ENCODE assay signal across 37 cellular contexts in the genomic region with DNA sequence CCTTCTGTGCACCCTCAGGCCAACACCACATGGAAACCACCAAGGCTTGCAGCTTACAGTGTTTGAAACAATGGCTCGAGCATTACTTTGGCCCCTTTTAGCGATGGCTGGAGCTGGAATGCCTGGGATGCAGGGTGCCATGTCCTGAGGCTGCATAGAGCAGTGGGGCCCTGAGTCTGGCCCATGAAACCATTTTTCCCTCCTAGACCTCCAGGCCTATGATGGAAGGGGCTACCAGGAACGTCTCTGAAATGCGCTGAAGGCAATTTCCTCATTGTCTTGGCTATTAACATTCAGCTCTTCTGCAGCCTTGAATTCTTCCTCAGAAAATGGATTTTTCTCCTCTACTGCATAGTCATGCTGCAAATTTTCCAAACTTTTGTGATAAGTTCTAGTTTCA.
"Had no signal": no experiment of that assay in that cellular context is flagged by ENCODE, and none has a peak within 500 bp of the region (broad histone marks: within the 10 kb centered on the region; RNA-seq: fewer than 3 reads in every experiment).

No MANE protein-coding gene starts in this region.

- H3K4me3 Mint-ChIP-seq: activated B cell treated with CpG ODN at 0.5 μM for 24 hours; activated CD4-positive, alpha-beta memory T cell treated with anti-CD3 and anti-CD28 coated beads, Interleukin-2, amount 10 ng/mL, durations not matched to agents 7 days and 5 days; activated CD4-positive, alpha-beta T cell treated with anti-CD3 and anti-CD28 coated beads, Interleukin-2, amount 10 ng/mL, durations not matched to agents 7 days and 5 days; activated CD8-positive, alpha-beta memory T cell treated with anti-CD3 and anti-CD28 coated beads, Interleukin-2, amount 10 ng/mL, durations not matched to agents 7 days and 5 days; activated CD8-positive, alpha-beta T cell treated with anti-CD3 and anti-CD28 coated beads, Interleukin-2, amount 10 ng/mL, durations not matched to agents 7 days and 5 days; activated naive CD4-positive, alpha-beta T cell treated with anti-CD3 and anti-CD28 coated beads, Interleukin-2, amount 10 ng/mL, durations not matched to agents 7 days and 5 days; activated naive CD4-positive, alpha-beta T cell treated with anti-CD3 and anti-CD28 coated beads, Interleukin-2, amount 50 U/mL, for 24 hours; activated naive CD8-positive, alpha-beta T cell; activated naive CD8-positive, alpha-beta T cell treated with anti-CD3 and anti-CD28 coated beads, Interleukin-2, amount 10 ng/mL, durations not matched to agents 7 days and 5 days; activated naive CD8-positive, alpha-beta T cell treated with anti-CD3 and anti-CD28 coated beads, Interleukin-2, amount 50 U/mL, for 24 hours; activated T-cell treated with anti-CD3 and anti-CD28 coated beads, Interleukin-2, amount 50 U/mL, for 24 hours; brain; central memory CD8-positive, alpha-beta T cell; T-helper 1 cell treated with Interleukin-12 subunit alpha and Interleukin-12 subunit beta and Interleukin-4 antibody, amounts not matched to agents 30 μg/mL and 1 μg/mL, for 36 hours; T-helper 2 cell treated with Interferon-gamma antibody and Interleukin-4, amounts not matched to agents 5 μg/mL and 100 μg/mL, for 36 hours had no signal

- ATAC-seq: activated CD8-positive, alpha-beta memory T cell treated with anti-CD3 and anti-CD28 coated beads, Interleukin-2, amount 10 ng/mL, durations not matched to agents 7 days and 5 days; activated CD8-positive, alpha-beta T cell treated with anti-CD3 and anti-CD28 coated beads, Interleukin-2, amount 10 ng/mL, durations not matched to agents 7 days and 5 days; activated naive CD8-positive, alpha-beta T cell treated with anti-CD3 and anti-CD28 coated beads, Interleukin-2, amount 50 U/mL, for 24 hours had no signal

- DNase-seq: activated B cell treated with CpG ODN at 0.5 μM for 24 hours; activated CD4-positive, alpha-beta memory T cell treated with anti-CD3 and anti-CD28 coated beads, Interleukin-2, amount 10 ng/mL, durations not matched to agents 7 days and 5 days; activated CD4-positive, alpha-beta T cell treated with anti-CD3 and anti-CD28 coated beads for 48 hours; activated CD4-positive, alpha-beta T cell treated with anti-CD3 and anti-CD28 coated beads, Interleukin-2, amount 10 ng/mL, durations not matched to agents 7 days and 5 days; activated CD4-positive, alpha-beta T cell treated with anti-CD3 and anti-CD28 coated beads, Interleukin-2, amount 50 U/mL, for 48 hours; activated CD4-positive, CD25-positive, alpha-beta regulatory T cell treated with anti-CD3 and anti-CD28 coated beads, Interleukin-2, amount 50 U/mL, for 72 hours; activated CD8-positive, alpha-beta memory T cell treated with anti-CD3 and anti-CD28 coated beads for 24 hours; activated CD8-positive, alpha-beta memory T cell treated with anti-CD3 and anti-CD28 coated beads, Interleukin-2, amount 10 ng/mL, durations not matched to agents 7 days and 5 days; activated CD8-positive, alpha-beta memory T cell treated with anti-CD3 and anti-CD28 coated beads, Interleukin-2, amount 50 U/mL, for 48 hours; activated CD8-positive, alpha-beta T cell treated with anti-CD3 and anti-CD28 coated beads, Interleukin-2, amount 10 ng/mL, durations not matched to agents 7 days and 5 days; activated effector memory CD4-positive, alpha-beta T cell treated with Interleukin-2 at 50 U/mL for 16 hours; activated gamma-delta T cell; activated naive CD4-positive, alpha-beta T cell treated with anti-CD3 and anti-CD28 coated beads, Interleukin-2, amount 10 ng/mL, durations not matched to agents 7 days and 5 days; activated naive CD4-positive, alpha-beta T cell treated with Interleukin-2 at 50 U/mL for 16 hours; activated naive CD8-positive, alpha-beta T cell treated with anti-CD3 and anti-CD28 coated beads, Interleukin-2, amount 10 ng/mL, durations not matched to agents 7 days and 5 days; activated naive CD8-positive, alpha-beta T cell treated with anti-CD3 and anti-CD28 coated beads, Interleukin-2, amount 50 U/mL, for 24 hours; activated T-cell treated with anti-CD3 and anti-CD28 coated beads, Interleukin-2, amount 50 U/mL, for 24 hours; activated T-cell treated with anti-CD3 and anti-CD28 coated beads, Interleukin-2, amount 50 U/mL, for 48 hours; amygdala; anterior cingulate cortex; caudate nucleus; cerebellar nuclear complex; T-helper 1 cell; T-helper 2 cell; T-helper 9 cell had no signal

- H3K4me1 Mint-ChIP-seq: activated B cell treated with CpG ODN at 0.5 μM for 24 hours; activated CD4-positive, alpha-beta memory T cell treated with anti-CD3 and anti-CD28 coated beads, Interleukin-2, amount 10 ng/mL, durations not matched to agents 7 days and 5 days; activated CD4-positive, alpha-beta T cell treated with anti-CD3 and anti-CD28 coated beads, Interleukin-2, amount 10 ng/mL, durations not matched to agents 7 days and 5 days; activated CD8-positive, alpha-beta memory T cell treated with anti-CD3 and anti-CD28 coated beads, Interleukin-2, amount 10 ng/mL, durations not matched to agents 7 days and 5 days; activated naive CD4-positive, alpha-beta T cell treated with anti-CD3 and anti-CD28 coated beads, Interleukin-2, amount 10 ng/mL, durations not matched to agents 7 days and 5 days; activated naive CD4-positive, alpha-beta T cell treated with anti-CD3 and anti-CD28 coated beads, Interleukin-2, amount 50 U/mL, for 24 hours; activated naive CD8-positive, alpha-beta T cell treated with anti-CD3 and anti-CD28 coated beads, Interleukin-2, amount 10 ng/mL, durations not matched to agents 7 days and 5 days; activated naive CD8-positive, alpha-beta T cell treated with anti-CD3 and anti-CD28 coated beads, Interleukin-2, amount 50 U/mL, for 24 hours; brain; central memory CD8-positive, alpha-beta T cell had no signal

- H3K4me1 ChIP-seq: ascending aorta had no signal

- H3K27ac ChIP-seq: ascending aorta, cardiac muscle cell, VCaP had no signal

- H3K27me3 Mint-ChIP-seq: activated naive CD8-positive, alpha-beta T cell treated with anti-CD3 and anti-CD28 coated beads, Interleukin-2, amount 50 U/mL, for 24 hours had no signal

- H3K36me3 ChIP-seq: ascending aorta, cardiac muscle cell had no signal

- FAIRE-seq: bronchial epithelial cell, TTC549 had no signal

- H3K27me3 ChIP-seq: ascending aorta, cardiac muscle cell had no signal

- H3K4me3 ChIP-seq: ascending aorta, cardiac muscle cell had no signal

- H3K27ac Mint-ChIP-seq: activated B cell treated with CpG ODN at 0.5 μM for 24 hours; activated CD4-positive, alpha-beta memory T cell treated with anti-CD3 and anti-CD28 coated beads, Interleukin-2, amount 10 ng/mL, durations not matched to agents 7 days and 5 days; activated CD4-positive, alpha-beta T cell treated with anti-CD3 and anti-CD28 coated beads, Interleukin-2, amount 10 ng/mL, durations not matched to agents 7 days and 5 days; activated CD8-positive, alpha-beta memory T cell treated with anti-CD3 and anti-CD28 coated beads, Interleukin-2, amount 10 ng/mL, durations not matched to agents 7 days and 5 days; activated CD8-positive, alpha-beta T cell treated with anti-CD3 and anti-CD28 coated beads, Interleukin-2, amount 10 ng/mL, durations not matched to agents 7 days and 5 days; activated naive CD4-positive, alpha-beta T cell treated with anti-CD3 and anti-CD28 coated beads, Interleukin-2, amount 10 ng/mL, durations not matched to agents 7 days and 5 days; activated naive CD4-positive, alpha-beta T cell treated with anti-CD3 and anti-CD28 coated beads, Interleukin-2, amount 50 U/mL, for 24 hours; activated naive CD8-positive, alpha-beta T cell; activated naive CD8-positive, alpha-beta T cell treated with anti-CD3 and anti-CD28 coated beads, Interleukin-2, amount 10 ng/mL, durations not matched to agents 7 days and 5 days; activated naive CD8-positive, alpha-beta T cell treated with anti-CD3 and anti-CD28 coated beads, Interleukin-2, amount 50 U/mL, for 24 hours; activated T-cell treated with anti-CD3 and anti-CD28 coated beads, Interleukin-2, amount 50 U/mL, for 24 hours; activated T-helper 2 cell treated with anti-CD3 and anti-CD28 coated beads, Interferon-gamma antibody, Interleukin-2, Interleukin-4, amounts not matched to agents 10 μg/mL and 5 μg/mL and 100 μg/mL, durations not matched to agents 14 hours and 24 hours and 36 hours; brain; T-helper 1 cell treated with Interleukin-12 subunit alpha and Interleukin-12 subunit beta and Interleukin-4 antibody, amounts not matched to agents 30 μg/mL and 1 μg/mL, for 36 hours; T-helper 2 cell treated with Interferon-gamma antibody and Interleukin-4, amounts not matched to agents 5 μg/mL and 100 μg/mL, for 36 hours had no signal
